23 cellular contexts compared by ENCODE assay signal in the genomic region with DNA sequence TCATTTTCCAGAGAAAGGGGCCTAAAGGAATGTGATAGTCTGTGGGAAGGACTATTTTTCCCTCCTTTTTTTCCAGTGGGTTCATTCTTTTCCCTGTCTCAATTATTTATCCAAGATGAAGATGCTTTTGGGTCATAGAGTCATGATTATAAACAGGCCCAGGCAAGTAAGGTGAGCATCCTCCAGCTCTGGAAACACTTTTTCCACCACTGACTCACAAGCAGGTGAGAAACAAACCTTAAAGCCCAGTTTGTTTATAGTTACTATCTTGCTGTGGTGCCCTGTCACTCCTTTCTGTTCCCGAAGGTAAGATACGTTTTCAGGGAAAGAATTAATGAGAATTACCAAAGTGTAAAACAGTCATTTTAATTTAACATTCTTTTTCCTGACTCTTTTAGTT.
"Had no signal": no experiment of that assay in that cellular context is flagged by ENCODE, and none has a peak within 500 bp of the region (broad histone marks: within the 10 kb centered on the region; RNA-seq: fewer than 3 reads in every experiment).

No MANE protein-coding gene starts in this region.

- H3K4me1 ChIP-seq: SJCRH30 had no signal

- DNase-seq: IMR-90, Karpas-422, KG1, MM.1S, NCI-H1092 treated with DMSO at 0.1 percent for 48 hours, NCI-H1436, NCI-H187, NCI-H2029, NCI-H2081 treated with DMSO at 0.1 percent for 48 hours, NCI-H2171, NCI-H226, NCI-H446, NCI-H510A, NCI-H524 treated with DMSO at 0.1 percent for 48 hours, NCI-H69, NCI-H774, RPMI8226, SHP77 treated with DMSO at 0.1 percent for 48 hours, SJCRH30 had no signal

- H3K36me3 ChIP-seq: SJCRH30 had no signal

- ATAC-seq: HepG2, Right ventricle myocardium inferior, SK-N-SH treated with all-trans-retinoic acid at 6 μM for 48 hours had no signal

- H3K4me3 ChIP-seq: SJCRH30 had no signal

- H3K27ac ChIP-seq: SJCRH30 had no signal

- FAIRE-seq: HepG2, RCC 7860 had no signal

- H3K27me3 ChIP-seq: SJCRH30 had no signal

- H3K9me3 ChIP-seq: SJCRH30 had no signal
